ENCODE assay signal across 8 cellular contexts in the genomic region with DNA sequence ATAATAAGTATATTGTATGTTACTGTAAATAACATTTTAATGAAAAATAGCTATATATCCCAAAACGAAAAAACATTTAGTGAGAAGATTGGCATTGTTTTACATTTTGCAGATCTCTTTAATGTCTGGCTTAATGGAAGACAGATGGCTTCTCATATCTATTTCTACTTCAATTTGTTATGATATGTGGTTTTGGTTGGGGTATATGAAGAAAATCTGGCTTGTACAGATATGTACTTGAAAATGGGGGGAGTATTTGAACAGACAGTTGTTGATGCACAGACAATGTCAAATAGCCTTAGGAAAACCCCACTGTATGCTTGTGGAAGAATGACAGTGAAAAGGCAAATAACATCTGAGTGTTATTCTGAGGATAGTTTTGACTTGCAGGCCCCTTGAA.
"Had no signal": no experiment of that assay in that cellular context is flagged by ENCODE, and none has a peak within 500 bp of the region (broad histone marks: within the 10 kb centered on the region; RNA-seq: fewer than 3 reads in every experiment).

No MANE protein-coding gene starts in this region.

- H3K27ac ChIP-seq: GM23248, HL-60 had no signal

- H3K9me3 ChIP-seq: HAP-1 had no signal

- H3K4me3 ChIP-seq: GM23248, HAP-1 had no signal

- H3K36me3 ChIP-seq: HAP-1 had no signal

- DNase-seq: GM23248, GOT3, H7, HFFc6 had no signal

- H3K4me1 ChIP-seq: HAP-1 had no signal

- ATAC-seq: HCT116, HepG2 had no signal

- H2AFZ ChIP-seq: GM23248 had no signal

- H3K9ac ChIP-seq: GM23248 had no signal
